In genomic region chr5:95915999-95916686, GRCh38 we compare ENCODE assay signal across 1 cellular context.
TF ChIP-seq lines count a peak whose summit lies in the region.

No MANE protein-coding gene starts in this region.

TF ChIP-seq in SK-N-SH treated with all-trans-retinoic acid at 6 μM for 48 hours, 23 proteins besides CTCF, POLR2A, EP300 and RAD21 (continued from another document):
- TF ChIP-seq CREB5 (CRISPR knock-in tag; IDR thresholded peaks at IDR 0.05; ENCODE audit: low read depth), result no peak
- no peak for TF ChIP-seq ARNTL (CRISPR knock-in tag; IDR thresholded peaks at IDR 0.05; ENCODE audit: borderline replicate concordance, low read depth)
- TF ChIP-seq PATZ1 (CRISPR knock-in tag; IDR thresholded peaks at IDR 0.05; ENCODE audit: borderline replicate concordance), result no peak
TF ChIP-seq in SK-N-SH treated with all-trans-retinoic acid at 6 μM for 48 hours: peak in this region for 0.
